Comparison of ENCODE assay signal across 1 cellular context in the genomic region with DNA sequence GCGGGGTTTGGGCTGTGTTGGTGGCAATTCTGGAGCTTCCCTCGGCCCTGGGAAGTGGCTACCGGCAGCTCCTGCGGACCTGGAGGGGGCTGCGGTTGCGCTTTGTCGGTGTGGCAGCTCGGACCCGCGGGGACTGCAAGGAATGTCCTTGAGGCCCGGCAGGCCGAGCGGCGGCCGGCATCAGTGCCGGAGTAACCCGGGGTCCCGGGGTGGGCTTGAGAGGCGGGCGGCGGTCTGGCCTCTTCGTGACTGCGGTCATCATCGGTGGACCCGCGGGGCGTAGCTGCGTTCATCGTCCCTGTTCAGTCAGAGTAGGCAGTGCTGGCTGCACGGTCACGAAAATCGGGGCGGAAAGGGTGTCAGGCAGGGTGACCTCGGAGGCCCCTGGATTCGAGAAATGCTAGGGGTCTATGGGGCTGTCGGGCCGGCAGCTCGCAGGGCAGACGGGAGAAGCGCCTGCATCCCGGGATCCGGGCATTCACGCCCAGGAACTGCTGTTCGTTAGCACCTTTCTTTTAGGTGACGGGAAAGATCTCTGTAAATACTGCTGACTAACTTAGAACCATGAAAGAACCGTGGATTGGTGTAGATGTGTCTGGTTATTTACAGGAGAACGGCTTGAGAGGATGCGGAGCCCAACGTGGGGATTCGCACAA.
TF ChIP-seq lines count a peak whose summit lies in the region.

No MANE protein-coding gene starts in this region.

TF ChIP-seq in HepG2, 621 proteins besides CTCF, POLR2A, EP300 and RAD21 (continues in another document):
- TF ChIP-seq ZNF619 (CRISPR knock-in tag; IDR thresholded peaks at IDR 0.05) (no peak), RXRA (CRISPR knock-in tag; IDR thresholded peaks at IDR 0.05) (0 out of 2 replicates have a peak, but pooled peaks have one; percentile 19), NFKB2 (CRISPR knock-in tag; IDR thresholded peaks at IDR 0.05; ENCODE audit: borderline replicate concordance) (peak; percentile 16; the same call in 1 of the 2 replicates), SRY (CRISPR knock-in tag; IDR thresholded peaks at IDR 0.05) (peak; percentile 13; the same call in 1 of the 2 replicates), HOXD1 (CRISPR knock-in tag; IDR thresholded peaks at IDR 0.05) (peak; percentile 38; the same call in 1 of the 2 replicates), ZMAT3 (CRISPR knock-in tag; conservative IDR thresholded peaks at IDR 0.05) (0 out of 2 replicates have a peak, but pooled peaks have one; percentile 5), PHF8 (CRISPR knock-in tag; IDR thresholded peaks at IDR 0.05) (peak; percentile 21), MAF1 (CRISPR knock-in tag; IDR thresholded peaks at IDR 0.05; ENCODE audit: borderline replicate concordance) (no peak), ZNF333 (CRISPR knock-in tag; IDR thresholded peaks at IDR 0.05; ENCODE audit: borderline replicate concordance) (peak; percentile 87; the same call in 1 of the 2 replicates), ZBTB42 (CRISPR knock-in tag; IDR thresholded peaks at IDR 0.05) (peak; percentile 71; the same call in 1 of the 2 replicates), ZSCAN30 (CRISPR knock-in tag; IDR thresholded peaks at IDR 0.05) (no peak), KDM5A (IDR thresholded peaks at IDR 0.05; ENCODE audit: borderline replicate concordance, low read length) (peak; percentile 20; the same call in 1 of the 2 replicates), KMT2A (CRISPR knock-in tag; IDR thresholded peaks at IDR 0.05) (peak; percentile 25), TOPORS (CRISPR knock-in tag; IDR thresholded peaks at IDR 0.05) (0 out of 2 replicates have a peak, but pooled peaks have one; percentile 3), ZNF777 (CRISPR knock-in tag; IDR thresholded peaks at IDR 0.05) (0 out of 2 replicates have a peak, but pooled peaks have one; percentile 15), FLYWCH1 (CRISPR knock-in tag; IDR thresholded peaks at IDR 0.05) (0 out of 2 replicates have a peak, but pooled peaks have one; percentile 30), MAZ (IDR thresholded peaks at IDR 0.05; ENCODE audit: borderline replicate concordance, low read depth, low read length) (no peak), MAZ (CRISPR knock-in tag; IDR thresholded peaks at IDR 0.05; ENCODE audit: low read depth) (0 out of 2 replicates have a peak, but pooled peaks have one; percentile 1), ZNF768 (CRISPR knock-in tag; IDR thresholded peaks at IDR 0.05) (0 out of 2 replicates have a peak, but pooled peaks have one; percentile 31), AGO2 (optimal IDR thresholded peaks at IDR 0.05; ENCODE audit: low read depth, low read length) (peak; percentile 92), ZNF124 (CRISPR knock-in tag; IDR thresholded peaks at IDR 0.05) (no peak), BRCA1 (CRISPR knock-in tag; IDR thresholded peaks at IDR 0.05) (peak; percentile 14; the same call in 1 of the 2 replicates), SNAI1 (CRISPR knock-in tag; IDR thresholded peaks at IDR 0.05; ENCODE audit: borderline replicate concordance) (peak; percentile 58; the same call in 1 of the 2 replicates), BRD4 (CRISPR knock-in tag; IDR thresholded peaks at IDR 0.05) (0 out of 2 replicates have a peak, but pooled peaks have one; percentile 50)
- TF ChIP-seq, protein P1, sequence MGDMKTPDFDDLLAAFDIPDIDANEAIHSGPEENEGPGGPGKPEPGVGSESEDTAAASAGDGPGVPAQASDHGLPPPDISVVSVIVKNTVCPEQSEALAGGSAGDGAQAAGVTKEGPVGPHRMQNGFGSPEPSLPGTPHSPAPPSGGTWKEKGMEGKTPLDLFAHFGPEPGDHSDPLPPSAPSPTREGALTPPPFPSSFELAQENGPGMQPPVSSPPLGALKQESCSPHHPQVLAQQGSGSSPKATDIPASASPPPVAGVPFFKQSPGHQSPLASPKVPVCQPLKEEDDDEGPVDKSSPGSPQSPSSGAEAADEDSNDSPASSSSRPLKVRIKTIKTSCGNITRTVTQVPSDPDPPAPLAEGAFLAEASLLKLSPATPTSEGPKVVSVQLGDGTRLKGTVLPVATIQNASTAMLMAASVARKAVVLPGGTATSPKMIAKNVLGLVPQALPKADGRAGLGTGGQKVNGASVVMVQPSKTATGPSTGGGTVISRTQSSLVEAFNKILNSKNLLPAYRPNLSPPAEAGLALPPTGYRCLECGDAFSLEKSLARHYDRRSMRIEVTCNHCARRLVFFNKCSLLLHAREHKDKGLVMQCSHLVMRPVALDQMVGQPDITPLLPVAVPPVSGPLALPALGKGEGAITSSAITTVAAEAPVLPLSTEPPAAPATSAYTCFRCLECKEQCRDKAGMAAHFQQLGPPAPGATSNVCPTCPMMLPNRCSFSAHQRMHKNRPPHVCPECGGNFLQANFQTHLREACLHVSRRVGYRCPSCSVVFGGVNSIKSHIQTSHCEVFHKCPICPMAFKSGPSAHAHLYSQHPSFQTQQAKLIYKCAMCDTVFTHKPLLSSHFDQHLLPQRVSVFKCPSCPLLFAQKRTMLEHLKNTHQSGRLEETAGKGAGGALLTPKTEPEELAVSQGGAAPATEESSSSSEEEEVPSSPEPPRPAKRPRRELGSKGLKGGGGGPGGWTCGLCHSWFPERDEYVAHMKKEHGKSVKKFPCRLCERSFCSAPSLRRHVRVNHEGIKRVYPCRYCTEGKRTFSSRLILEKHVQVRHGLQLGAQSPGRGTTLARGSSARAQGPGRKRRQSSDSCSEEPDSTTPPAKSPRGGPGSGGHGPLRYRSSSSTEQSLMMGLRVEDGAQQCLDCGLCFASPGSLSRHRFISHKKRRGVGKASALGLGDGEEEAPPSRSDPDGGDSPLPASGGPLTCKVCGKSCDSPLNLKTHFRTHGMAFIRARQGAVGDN (CRISPR knock-in tag; IDR thresholded peaks at IDR 0.05) = peak; percentile 42; the same call in 1 of the 2 replicates
- TF ChIP-seq, protein P2, sequence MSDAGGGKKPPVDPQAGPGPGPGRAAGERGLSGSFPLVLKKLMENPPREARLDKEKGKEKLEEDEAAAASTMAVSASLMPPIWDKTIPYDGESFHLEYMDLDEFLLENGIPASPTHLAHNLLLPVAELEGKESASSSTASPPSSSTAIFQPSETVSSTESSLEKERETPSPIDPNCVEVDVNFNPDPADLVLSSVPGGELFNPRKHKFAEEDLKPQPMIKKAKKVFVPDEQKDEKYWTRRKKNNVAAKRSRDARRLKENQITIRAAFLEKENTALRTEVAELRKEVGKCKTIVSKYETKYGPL (CRISPR knock-in tag; IDR thresholded peaks at IDR 0.05) = 0 out of 2 replicates have a peak, but pooled peaks have one; percentile 13
- TF ChIP-seq, protein P3, sequence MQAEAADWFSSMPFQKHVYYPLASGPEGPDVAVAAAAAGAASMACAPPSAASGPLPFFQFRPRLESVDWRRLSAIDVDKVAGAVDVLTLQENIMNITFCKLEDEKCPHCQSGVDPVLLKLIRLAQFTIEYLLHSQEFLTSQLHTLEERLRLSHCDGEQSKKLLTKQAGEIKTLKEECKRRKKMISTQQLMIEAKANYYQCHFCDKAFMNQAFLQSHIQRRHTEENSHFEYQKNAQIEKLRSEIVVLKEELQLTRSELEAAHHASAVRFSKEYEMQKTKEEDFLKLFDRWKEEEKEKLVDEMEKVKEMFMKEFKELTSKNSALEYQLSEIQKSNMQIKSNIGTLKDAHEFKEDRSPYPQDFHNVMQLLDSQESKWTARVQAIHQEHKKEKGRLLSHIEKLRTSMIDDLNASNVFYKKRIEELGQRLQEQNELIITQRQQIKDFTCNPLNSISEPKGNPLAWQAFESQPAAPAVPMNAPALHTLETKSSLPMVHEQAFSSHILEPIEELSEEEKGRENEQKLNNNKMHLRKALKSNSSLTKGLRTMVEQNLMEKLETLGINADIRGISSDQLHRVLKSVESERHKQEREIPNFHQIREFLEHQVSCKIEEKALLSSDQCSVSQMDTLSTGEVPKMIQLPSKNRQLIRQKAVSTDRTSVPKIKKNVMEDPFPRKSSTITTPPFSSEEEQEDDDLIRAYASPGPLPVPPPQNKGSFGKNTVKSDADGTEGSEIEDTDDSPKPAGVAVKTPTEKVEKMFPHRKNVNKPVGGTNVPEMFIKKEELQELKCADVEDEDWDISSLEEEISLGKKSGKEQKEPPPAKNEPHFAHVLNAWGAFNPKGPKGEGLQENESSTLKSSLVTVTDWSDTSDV (CRISPR knock-in tag; IDR thresholded peaks at IDR 0.05) = peak; percentile 40; the same call in 1 of the 2 replicates
- TF ChIP-seq, protein P4, sequence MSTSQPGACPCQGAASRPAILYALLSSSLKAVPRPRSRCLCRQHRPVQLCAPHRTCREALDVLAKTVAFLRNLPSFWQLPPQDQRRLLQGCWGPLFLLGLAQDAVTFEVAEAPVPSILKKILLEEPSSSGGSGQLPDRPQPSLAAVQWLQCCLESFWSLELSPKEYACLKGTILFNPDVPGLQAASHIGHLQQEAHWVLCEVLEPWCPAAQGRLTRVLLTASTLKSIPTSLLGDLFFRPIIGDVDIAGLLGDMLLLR (CRISPR knock-in tag; IDR thresholded peaks at IDR 0.05) = peak; percentile 62
- TF ChIP-seq, protein P5, sequence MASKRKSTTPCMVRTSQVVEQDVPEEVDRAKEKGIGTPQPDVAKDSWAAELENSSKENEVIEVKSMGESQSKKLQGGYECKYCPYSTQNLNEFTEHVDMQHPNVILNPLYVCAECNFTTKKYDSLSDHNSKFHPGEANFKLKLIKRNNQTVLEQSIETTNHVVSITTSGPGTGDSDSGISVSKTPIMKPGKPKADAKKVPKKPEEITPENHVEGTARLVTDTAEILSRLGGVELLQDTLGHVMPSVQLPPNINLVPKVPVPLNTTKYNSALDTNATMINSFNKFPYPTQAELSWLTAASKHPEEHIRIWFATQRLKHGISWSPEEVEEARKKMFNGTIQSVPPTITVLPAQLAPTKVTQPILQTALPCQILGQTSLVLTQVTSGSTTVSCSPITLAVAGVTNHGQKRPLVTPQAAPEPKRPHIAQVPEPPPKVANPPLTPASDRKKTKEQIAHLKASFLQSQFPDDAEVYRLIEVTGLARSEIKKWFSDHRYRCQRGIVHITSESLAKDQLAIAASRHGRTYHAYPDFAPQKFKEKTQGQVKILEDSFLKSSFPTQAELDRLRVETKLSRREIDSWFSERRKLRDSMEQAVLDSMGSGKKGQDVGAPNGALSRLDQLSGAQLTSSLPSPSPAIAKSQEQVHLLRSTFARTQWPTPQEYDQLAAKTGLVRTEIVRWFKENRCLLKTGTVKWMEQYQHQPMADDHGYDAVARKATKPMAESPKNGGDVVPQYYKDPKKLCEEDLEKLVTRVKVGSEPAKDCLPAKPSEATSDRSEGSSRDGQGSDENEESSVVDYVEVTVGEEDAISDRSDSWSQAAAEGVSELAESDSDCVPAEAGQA (IDR thresholded peaks at IDR 0.05; ENCODE audit: low read depth) = no peak
- TF ChIP-seq, protein P5 (CRISPR knock-in tag; IDR thresholded peaks at IDR 0.05; ENCODE audit: borderline replicate concordance) = 0 out of 2 replicates have a peak, but pooled peaks have one; percentile 53
- TF ChIP-seq, protein P6, sequence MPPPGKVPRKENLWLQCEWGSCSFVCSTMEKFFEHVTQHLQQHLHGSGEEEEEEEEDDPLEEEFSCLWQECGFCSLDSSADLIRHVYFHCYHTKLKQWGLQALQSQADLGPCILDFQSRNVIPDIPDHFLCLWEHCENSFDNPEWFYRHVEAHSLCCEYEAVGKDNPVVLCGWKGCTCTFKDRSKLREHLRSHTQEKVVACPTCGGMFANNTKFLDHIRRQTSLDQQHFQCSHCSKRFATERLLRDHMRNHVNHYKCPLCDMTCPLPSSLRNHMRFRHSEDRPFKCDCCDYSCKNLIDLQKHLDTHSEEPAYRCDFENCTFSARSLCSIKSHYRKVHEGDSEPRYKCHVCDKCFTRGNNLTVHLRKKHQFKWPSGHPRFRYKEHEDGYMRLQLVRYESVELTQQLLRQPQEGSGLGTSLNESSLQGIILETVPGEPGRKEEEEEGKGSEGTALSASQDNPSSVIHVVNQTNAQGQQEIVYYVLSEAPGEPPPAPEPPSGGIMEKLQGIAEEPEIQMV (CRISPR knock-in tag; IDR thresholded peaks at IDR 0.05; ENCODE audit: low read depth) = 0 out of 2 replicates have a peak, but pooled peaks have one; percentile 9
- TF ChIP-seq, protein P7, sequence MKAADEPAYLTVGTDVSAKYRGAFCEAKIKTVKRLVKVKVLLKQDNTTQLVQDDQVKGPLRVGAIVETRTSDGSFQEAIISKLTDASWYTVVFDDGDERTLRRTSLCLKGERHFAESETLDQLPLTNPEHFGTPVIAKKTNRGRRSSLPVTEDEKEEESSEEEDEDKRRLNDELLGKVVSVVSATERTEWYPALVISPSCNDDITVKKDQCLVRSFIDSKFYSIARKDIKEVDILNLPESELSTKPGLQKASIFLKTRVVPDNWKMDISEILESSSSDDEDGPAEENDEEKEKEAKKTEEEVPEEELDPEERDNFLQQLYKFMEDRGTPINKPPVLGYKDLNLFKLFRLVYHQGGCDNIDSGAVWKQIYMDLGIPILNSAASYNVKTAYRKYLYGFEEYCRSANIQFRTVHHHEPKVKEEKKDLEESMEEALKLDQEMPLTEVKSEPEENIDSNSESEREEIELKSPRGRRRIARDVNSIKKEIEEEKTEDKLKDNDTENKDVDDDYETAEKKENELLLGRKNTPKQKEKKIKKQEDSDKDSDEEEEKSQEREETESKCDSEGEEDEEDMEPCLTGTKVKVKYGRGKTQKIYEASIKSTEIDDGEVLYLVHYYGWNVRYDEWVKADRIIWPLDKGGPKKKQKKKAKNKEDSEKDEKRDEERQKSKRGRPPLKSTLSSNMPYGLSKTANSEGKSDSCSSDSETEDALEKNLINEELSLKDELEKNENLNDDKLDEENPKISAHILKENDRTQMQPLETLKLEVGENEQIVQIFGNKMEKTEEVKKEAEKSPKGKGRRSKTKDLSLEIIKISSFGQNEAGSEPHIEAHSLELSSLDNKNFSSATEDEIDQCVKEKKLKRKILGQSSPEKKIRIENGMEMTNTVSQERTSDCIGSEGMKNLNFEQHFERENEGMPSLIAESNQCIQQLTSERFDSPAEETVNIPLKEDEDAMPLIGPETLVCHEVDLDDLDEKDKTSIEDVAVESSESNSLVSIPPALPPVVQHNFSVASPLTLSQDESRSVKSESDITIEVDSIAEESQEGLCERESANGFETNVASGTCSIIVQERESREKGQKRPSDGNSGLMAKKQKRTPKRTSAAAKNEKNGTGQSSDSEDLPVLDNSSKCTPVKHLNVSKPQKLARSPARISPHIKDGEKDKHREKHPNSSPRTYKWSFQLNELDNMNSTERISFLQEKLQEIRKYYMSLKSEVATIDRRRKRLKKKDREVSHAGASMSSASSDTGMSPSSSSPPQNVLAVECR (CRISPR knock-in tag; IDR thresholded peaks at IDR 0.05; ENCODE audit: borderline replicate concordance) = peak; percentile 57
